15 cellular contexts compared by ENCODE assay signal in the genomic region with DNA sequence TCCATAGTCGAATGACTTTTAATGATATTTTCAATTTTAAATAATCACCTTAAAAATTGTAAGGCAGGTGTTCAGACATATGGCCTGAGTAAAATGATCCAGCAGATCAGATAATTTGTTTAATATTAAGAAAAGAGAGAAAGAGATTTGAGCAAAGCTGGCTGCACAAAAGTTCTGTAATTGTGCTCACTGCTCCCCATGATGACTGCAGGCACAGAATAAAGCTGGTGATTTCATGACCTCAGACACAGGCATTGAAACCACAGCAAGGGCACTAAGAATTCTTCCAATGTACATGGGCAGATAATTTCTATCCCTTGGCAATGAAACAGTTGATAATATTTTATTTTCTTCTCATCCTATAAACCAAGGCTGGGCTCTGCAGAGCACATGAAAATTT.
DNase-seq lines count a peak whose midpoint lies in the region; ATAC-seq and TF ChIP-seq lines count a peak whose summit lies in the region.
"Had no signal": no experiment of that assay in that cellular context is flagged by ENCODE, and none has a peak within 500 bp of the region (broad histone marks: within the 10 kb centered on the region; RNA-seq: fewer than 3 reads in every experiment).

No MANE protein-coding gene starts in this region.

- intact Hi-C loops in left ventricle myocardium inferior (cut with micrococcal nuclease), result no loop called here

- H3K4me3 ChIP-seq in neural progenitor cell (no peak overlapping the region), left ventricle myocardium inferior (no peak overlapping the region)
- H3K4me3 ChIP-seq: GM23338 had no signal

- no peaks in the 10 kb centered on the region for H3K27me3 ChIP-seq in neural progenitor cell
- H3K27me3 ChIP-seq in left ventricle myocardium inferior (ENCODE audit: low read depth), result no peaks in the 10 kb centered on the region

- H3K9me3 Mint-ChIP-seq in neural progenitor cell, result no peaks in the 10 kb centered on the region
- H3K9me3 Mint-ChIP-seq: GM23338, H9 had no signal

- no peaks in the 10 kb centered on the region for H3F3A ChIP-seq in neural progenitor cell (ENCODE audit: low read depth)

- H3K79me2 ChIP-seq in neural progenitor cell (ENCODE audit: low read depth), result no peaks in the 10 kb centered on the region

- peaks cover 16% of the 10 kb centered on the region for H3K4me1 Mint-ChIP-seq in neural progenitor cell
- H3K4me1 Mint-ChIP-seq: CD4-positive, alpha-beta memory T cell; H9 had no signal

- H3K27ac ChIP-seq in neural progenitor cell, result no peak overlapping the region
- H3K27ac ChIP-seq in left ventricle myocardium inferior (replicated peaks), result no peak overlapping the region

- H3K4me1 ChIP-seq in neural progenitor cell (no peaks in the 10 kb centered on the region), left ventricle myocardium inferior (no peaks in the 10 kb centered on the region)

- no peaks in the 10 kb centered on the region for H3K27me3 Mint-ChIP-seq in neural progenitor cell (ENCODE audit: insufficient read depth, low read depth)
- H3K27me3 Mint-ChIP-seq: CD4-positive, alpha-beta memory T cell had no signal

- no peak for ATAC-seq in HG03135 (IDR thresholded peaks at IDR 0.05; ENCODE audit: unreplicated experiment)
- ATAC-seq: GM23338, HCT116 had no signal

- H3K4me2 ChIP-seq in neural progenitor cell, result no peak overlapping the region
- H3K4me2 ChIP-seq: GM23338 had no signal

- no peak overlapping the region for H3K27ac Mint-ChIP-seq in neural progenitor cell
- H3K27ac Mint-ChIP-seq: CD4-positive, alpha-beta memory T cell; GM23338; H9 had no signal

- no peak overlapping the region for H3K4me3 Mint-ChIP-seq in neural progenitor cell
- H3K4me3 Mint-ChIP-seq: CD4-positive, alpha-beta memory T cell; GM23338; H9 had no signal

- peak overlapping the region; percentile 42 for H2AFZ ChIP-seq in neural progenitor cell (replicated peaks)
- H2AFZ ChIP-seq: GM23338 had no signal

- H3K36me3 ChIP-seq in neural progenitor cell (no peaks in the 10 kb centered on the region), left ventricle myocardium inferior (no peaks in the 10 kb centered on the region)

- in situ Hi-C loops in G401 (cut with HindIII; ENCODE audit: low sequenced_read_pairs), result no loop called here

- no peaks in the 10 kb centered on the region for H3K36me3 Mint-ChIP-seq in neural progenitor cell
- H3K36me3 Mint-ChIP-seq: CD4-positive, alpha-beta memory T cell had no signal

- peak; percentile 60 for DNase-seq in G401 (ENCODE audit: low spot score)
- peak; percentile 46 for DNase-seq in NCI-H524 treated with DMSO at 0.1 percent for 48 hours (lab: John Stamatoyannopoulos, UW)
- peak; percentile 61 for DNase-seq in cerebellar cortex (ENCODE audit: low spot score)
- DNase-seq in neural progenitor cell (ENCODE audit: low spot score), result no peak
- no peak for DNase-seq in left ventricle myocardium inferior
- DNase-seq in NOMO-1 (lab: John Stamatoyannopoulos, UW; ENCODE audit: unreplicated experiment in 2 of 2), result no peak
- DNase-seq: Calu3; CD4-positive, alpha-beta memory T cell; COR-L47; DMS53; DMS79 treated with DMSO at 0.1 percent for 48 hours; H9 had no signal

- H3K9ac ChIP-seq in neural progenitor cell, result no peak overlapping the region

- TF ChIP-seq CTCF in neural progenitor cell (IDR thresholded peaks at IDR 0.05) (no peak), left ventricle myocardium inferior (IDR thresholded peaks at IDR 0.05; ENCODE audit: borderline replicate concordance) (no peak)

- H4K20me1 ChIP-seq in neural progenitor cell (ENCODE audit: low read depth), result no peaks in the 10 kb centered on the region

- no peaks in the 10 kb centered on the region for H3K9me3 ChIP-seq in neural progenitor cell (ENCODE audit: low read depth)
- H3K9me3 ChIP-seq in left ventricle myocardium inferior (replicated peaks), result no peaks in the 10 kb centered on the region

Comparison
In these comparisons a context has a peak if more than half of its experiments do, and no peak if none do; other contexts are left out.
1. DNase-seq: peak in G401 (single experiment), NCI-H524 treated with DMSO at 0.1 percent for 48 hours (single experiment) and cerebellar cortex (single experiment); none in neural progenitor cell (single experiment), left ventricle myocardium inferior (single experiment) and NOMO-1 (0 of 2).